In the genomic region with DNA sequence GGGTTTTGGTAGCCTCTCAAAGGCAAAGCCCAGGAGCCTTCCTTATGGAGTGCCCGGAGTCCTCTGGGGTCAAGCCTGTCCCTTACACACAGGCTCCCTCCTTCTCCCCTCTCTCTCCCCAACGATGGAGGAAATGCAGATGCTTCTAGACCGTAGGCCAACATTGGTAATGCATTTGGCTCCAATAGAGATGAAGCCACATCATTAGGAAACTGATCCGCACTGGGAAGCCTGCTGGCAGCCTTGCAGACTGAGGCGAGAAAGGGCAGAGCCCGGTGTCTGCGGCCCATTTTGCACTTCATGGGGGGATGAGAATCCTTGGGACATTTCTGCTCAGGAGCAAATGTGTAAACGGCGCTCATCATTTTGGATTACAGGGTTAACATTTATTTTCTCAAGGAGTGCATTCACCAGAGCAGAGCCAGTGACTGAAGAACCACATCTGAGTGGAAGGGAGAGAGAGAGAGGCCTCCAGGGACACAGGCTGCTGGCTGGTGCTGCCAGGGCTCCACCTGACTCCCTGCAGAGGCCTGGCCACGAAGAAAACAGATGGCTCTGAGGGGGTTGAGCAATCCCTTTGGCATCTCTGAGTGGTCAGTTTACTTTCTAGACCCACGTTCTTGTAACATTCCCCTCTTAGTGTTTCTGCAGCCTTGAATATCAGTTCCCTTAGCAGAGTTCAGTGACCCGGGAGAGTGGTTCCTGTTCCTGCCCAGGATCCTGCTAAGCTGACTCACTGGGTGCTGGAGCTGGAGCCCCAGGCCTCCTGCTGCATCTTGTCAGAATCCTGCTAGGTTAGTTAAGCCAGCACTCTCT, we compare ENCODE assay signal across 10 cellular contexts. TPM values are rescaled to one million over a fixed set of nuclear protein-coding genes. Genes with fewer than 3 reads are reported as not detected.
A peak's percentile ranks its signal among the peaks of the same experiment; 100 is the strongest.
DNase-seq lines count a peak whose midpoint lies in the region; ATAC-seq and TF ChIP-seq lines count a peak whose summit lies in the region.
"Had no signal": no experiment of that assay in that cellular context is flagged by ENCODE, and none has a peak within 500 bp of the region (broad histone marks: within the 10 kb centered on the region; RNA-seq: fewer than 3 reads in every experiment).

No MANE protein-coding gene starts in this region.

- in situ Hi-C loops in HAP-1 (cut with MboI; ENCODE audit: low sequenced_read_pairs) = no loop called here

- H3K9me3 ChIP-seq in heart left ventricle = no peaks in the 10 kb centered on the region
- H3K9me3 ChIP-seq in HAP-1 = no peaks in the 10 kb centered on the region

- H3K27me3 ChIP-seq in heart left ventricle (no peaks in the 10 kb centered on the region), HAP-1 (ENCODE audit: low read depth) (no peaks in the 10 kb centered on the region)

- peaks cover 2% of the 10 kb centered on the region for H3K27me3 Mint-ChIP-seq in HFFc6 (ENCODE audit: insufficient read depth)
- peaks cover 14% of the 10 kb centered on the region for H3K27me3 Mint-ChIP-seq in activated T-cell treated with anti-CD3 and anti-CD28 coated beads, Interleukin-2, amount 50 U/mL, for 4 hours (ENCODE audit: low read depth)

- no peaks in the 10 kb centered on the region for H3K36me3 ChIP-seq in heart left ventricle
- H3K36me3 ChIP-seq in HAP-1 (replicated peaks) = no peaks in the 10 kb centered on the region

- H3K36me3 Mint-ChIP-seq in HFFc6 (ENCODE audit: low read depth) = no peaks in the 10 kb centered on the region
- no peaks in the 10 kb centered on the region for H3K36me3 Mint-ChIP-seq in activated T-cell treated with anti-CD3 and anti-CD28 coated beads, Interleukin-2, amount 50 U/mL, for 4 hours (ENCODE audit: insufficient read depth)

- ATAC-seq in heart left ventricle = peak in 1 of 4 donors; percentile 13
- ATAC-seq in activated T-cell treated with anti-CD3 and anti-CD28 coated beads, Interleukin-2, amount 50 U/mL, for 4 hours = no peak
- no peak for ATAC-seq in HG02623 (IDR thresholded peaks at IDR 0.05; ENCODE audit: unreplicated experiment)

- H3K27ac Mint-ChIP-seq in HFFc6 = peak overlapping the region; percentile 25

- 50 to 66% (median 62%) methylated on average over 12 of the region's 12 CpGs for WGBS in heart left ventricle, 4 donors

- TF ChIP-seq POLR2A in heart left ventricle (IDR thresholded peaks at IDR 0.05) = no peak

- H3K9me3 Mint-ChIP-seq in HFFc6 = no peaks in the 10 kb centered on the region
- H3K9me3 Mint-ChIP-seq in activated T-cell treated with anti-CD3 and anti-CD28 coated beads, Interleukin-2, amount 50 U/mL, for 4 hours = no peaks in the 10 kb centered on the region
- H3K9me3 Mint-ChIP-seq: central memory CD8-positive, alpha-beta T cell had no signal

- TF ChIP-seq CTCF in HFFc6 (IDR thresholded peaks at IDR 0.05) (no peak), heart left ventricle (IDR thresholded peaks at IDR 0.05) (no peak)

- H3K27ac ChIP-seq in heart left ventricle = peak overlapping the region in 7 of 12 donors; percentile 23 to 68 (median 27)

- H3K4me3 ChIP-seq in heart left ventricle = no peak overlapping the region
- H3K4me3 ChIP-seq in HAP-1 = no peak overlapping the region

- H3K4me1 Mint-ChIP-seq in HFFc6 (ENCODE audit: low read depth) = peaks cover 22% of the 10 kb centered on the region
- H3K4me1 Mint-ChIP-seq in activated T-cell treated with anti-CD3 and anti-CD28 coated beads, Interleukin-2, amount 50 U/mL, for 4 hours (ENCODE audit: low read depth) = peaks cover 2% of the 10 kb centered on the region

- H3K4me3 Mint-ChIP-seq in HFFc6 = no peak overlapping the region
- H3K4me3 Mint-ChIP-seq in activated T-cell treated with anti-CD3 and anti-CD28 coated beads, Interleukin-2, amount 50 U/mL, for 4 hours = no peak overlapping the region
- H3K4me3 Mint-ChIP-seq: central memory CD8-positive, alpha-beta T cell had no signal

- intact Hi-C loops in heart left ventricle (cut with DNase I) = loop anchor here in 1 of 10 donors (2.0 kb wide), 1 partner anchor 19 kb away; no protein-coding TSS in a partner anchor

- H3K4me1 ChIP-seq in heart left ventricle = peaks cover 0 to 60% (median 7%) of the 10 kb centered on the region in 12 donors
- no peaks in the 10 kb centered on the region for H3K4me1 ChIP-seq in HAP-1

- DNase-seq in HFFc6 = peak; percentile 68
- peak; percentile 24 for DNase-seq in SKM-1 treated with dmso at 0.1 percent for 144 hours (lab: John Stamatoyannopoulos, UW; ENCODE audit: unreplicated experiment)
- DNase-seq in heart left ventricle = no peak
- peak; percentile 38 for DNase-seq in stromal cell of bone marrow (ENCODE audit: low read depth)
- DNase-seq in T-helper 2 cell = no peak
- DNase-seq in activated T-cell treated with anti-CD3 and anti-CD28 coated beads, Interleukin-2, amount 50 U/mL, for 4 hours = no peak
- no peak for DNase-seq in HAP-1 (ENCODE audit: low spot score in 2 of 2)
- DNase-seq: NCI-H146 had no signal

RNA-seq across cellular contexts. Expression of gene CST3, which starts 4.4 kb away (rescaled TPM):
- 100 to 1,000 TPM; 211 to 296 (median 234) TPM for total RNA-seq in HFFc6 (2021; fragmentation: NEBNext Ultra II Directional; extraction: Animal tissue kit (Norgen Biotek cat#: 25700))
- total RNA-seq in heart left ventricle = 1,000 to 10,000 TPM in 3 of 9 donors, 100 to 1,000 TPM in 6; 482 to 1,194 (median 708) TPM
- 100 to 1,000 TPM; 240 to 611 TPM for polyA plus RNA-seq in heart left ventricle
- total RNA-seq in activated T-cell treated with anti-CD3 and anti-CD28 coated beads, Interleukin-2, amount 50 U/mL, for 4 hours = 1 to 10 TPM; 1.8 to 2.6 (median 2.0) TPM

RNA-seq across cellular contexts. Expression of gene CST9, which starts 36.4 kb away (rescaled TPM):
- total RNA-seq in HFFc6 (2021; fragmentation: NEBNext Ultra II Directional; extraction: Animal tissue kit (Norgen Biotek cat#: 25700)) = not detected
- not detected for total RNA-seq in heart left ventricle
- polyA plus RNA-seq in heart left ventricle = not detected
- total RNA-seq in activated T-cell treated with anti-CD3 and anti-CD28 coated beads, Interleukin-2, amount 50 U/mL, for 4 hours = not detected

RNA-seq across cellular contexts. Expression of gene CST4, which starts 46.7 kb away (rescaled TPM):
- not detected for total RNA-seq in HFFc6 (2021; fragmentation: NEBNext Ultra II Directional; extraction: Animal tissue kit (Norgen Biotek cat#: 25700))
- not detected for total RNA-seq in heart left ventricle
- polyA plus RNA-seq in heart left ventricle = not detected
- not detected for total RNA-seq in activated T-cell treated with anti-CD3 and anti-CD28 coated beads, Interleukin-2, amount 50 U/mL, for 4 hours

Comparison
In these comparisons a context has a peak if more than half of its experiments do, and no peak if none do; other contexts are left out.
1. DNase-seq: peak in HFFc6 (single experiment), SKM-1 treated with dmso at 0.1 percent for 144 hours (single experiment) and stromal cell of bone marrow (single experiment); none in heart left ventricle (0 of 5), T-helper 2 cell (0 of 5), activated T-cell treated with anti-CD3 and anti-CD28 coated beads, Interleukin-2, amount 50 U/mL, for 4 hours (single experiment) and HAP-1 (0 of 2).
2. RNA of gene CST3, which starts 4.4 kb away (total RNA-seq): 482 to 1,194 TPM in heart left ventricle and 211 to 296 TPM in HFFc6; 1.8 to 2.6 TPM in activated T-cell treated with anti-CD3 and anti-CD28 coated beads, Interleukin-2, amount 50 U/mL, for 4 hours; every median in the first group is over 10 times any median in the second.